ENCODE assay signal across 7 cellular contexts in the genomic region with DNA sequence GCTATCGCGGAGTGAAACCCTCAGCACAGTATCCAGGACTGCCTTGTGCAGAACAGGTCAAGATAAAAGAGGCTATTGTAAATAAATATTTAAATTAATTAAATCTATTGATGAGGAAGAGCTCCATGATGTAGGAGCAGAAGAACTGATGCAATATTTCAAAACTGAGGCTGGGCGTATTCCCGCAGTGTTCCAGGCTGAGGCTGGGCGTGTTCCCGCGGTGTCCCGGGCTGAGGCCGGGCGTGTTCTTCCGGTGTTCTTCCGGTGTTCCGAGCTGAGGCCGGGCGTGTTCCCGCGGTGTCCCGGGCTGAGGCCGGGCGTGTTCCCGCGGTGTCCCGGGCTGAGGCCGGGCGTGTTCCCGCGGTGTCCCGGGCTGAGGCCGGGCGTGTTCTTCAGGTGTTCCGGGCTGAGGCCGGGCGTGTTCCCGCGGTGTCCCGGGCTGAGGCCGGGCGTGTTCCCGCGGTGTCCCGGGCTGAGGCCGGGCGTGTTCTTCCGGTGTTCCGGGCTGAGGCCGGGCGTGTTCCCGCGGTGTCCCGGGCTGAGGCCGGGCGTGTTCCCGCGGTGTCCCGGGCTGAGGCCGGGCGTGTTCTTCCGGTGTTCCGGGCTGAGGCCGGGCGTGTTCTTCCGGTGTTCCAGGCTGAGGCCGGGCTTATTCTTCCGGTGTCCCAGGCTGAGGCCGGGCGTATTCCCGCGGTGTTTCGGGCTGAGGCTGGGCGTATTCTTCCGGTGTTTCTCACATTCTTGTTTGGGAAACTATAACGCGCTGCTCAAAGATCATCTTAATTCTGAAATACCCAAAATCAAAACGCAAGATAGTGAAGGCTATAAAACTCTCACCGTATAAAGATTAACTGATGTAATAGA.
DNase-seq lines count a peak whose midpoint lies in the region; ATAC-seq, FAIRE-seq and TF ChIP-seq lines count a peak whose summit lies in the region.
"Not testable (repeated sequence)": the region's sequence is repeated elsewhere in the genome, so short reads cannot be mapped to it uniquely, and the experiment has no call there.

No MANE protein-coding gene starts in this region.

- DNase-seq in NCI-H2227 (lab: John Stamatoyannopoulos, UW; ENCODE audit: unreplicated experiment), result peak; percentile 11
- not testable (repeated sequence) for DNase-seq in adipocyte (ENCODE audit: low read depth); coronary artery (ENCODE audit: low spot score); esophagus muscularis mucosa (ENCODE audit: extremely low spot score); keratinocyte (ENCODE audit: low read depth, low spot score); stimulated activated effector memory CD8-positive, alpha-beta T cell treated with anti-CD3 and anti-CD28 coated beads, Interleukin-12 subunit alpha, Interleukin-12 subunit beta, amount 100 ng/mL, for 72 hours (ENCODE audit: low spot score in 2 of 2)

- 63% methylated on average over 26 of the region's 75 CpGs for WGBS in esophagus muscularis mucosa

- not testable (repeated sequence) for TF ChIP-seq EP300 in esophagus muscularis mucosa (IDR thresholded peaks at IDR 0.05)

- H3K79me2 ChIP-seq in keratinocyte (ENCODE audit: control insufficient read depth, insufficient read depth, low read length), result not testable (repeated sequence)

- not testable (repeated sequence) for H3K4me1 Mint-ChIP-seq in T-helper 1 cell treated with Interleukin-12 subunit alpha and Interleukin-12 subunit beta and Interleukin-4 antibody, amounts not matched to agents 30 μg/mL and 1 μg/mL, for 36 hours (ENCODE audit: low read depth); stimulated activated effector memory CD8-positive, alpha-beta T cell treated with anti-CD3 and anti-CD28 coated beads, Interleukin-12 subunit alpha, Interleukin-12 subunit beta, amount 100 ng/mL, for 72 hours

- H2AFZ ChIP-seq in keratinocyte (ENCODE audit: control insufficient read depth, low read length), result peak overlapping the region; percentile 56

- intact Hi-C loops in esophagus muscularis mucosa (cut with DNase I), result not testable (repeated sequence)

- H3K36me3 ChIP-seq in adipocyte (ENCODE audit: control insufficient read depth, insufficient read depth, low read length, severe bottlenecking); esophagus muscularis mucosa; keratinocyte (ENCODE audit: control insufficient read depth in 2 of 2, extremely low read depth in 1 of 2, insufficient read depth in 2 of 2, low read length in 2 of 2): not testable (repeated sequence)

- dilution Hi-C loops in keratinocyte (cut with MboI; ENCODE audit: extremely low pct_ligation_motif_present, low sequenced_read_pairs), result not testable (repeated sequence)

- H3K4me3 ChIP-seq in adipocyte (ENCODE audit: low read length) (peak overlapping the region; percentile 58), coronary artery (peak overlapping the region; percentile 55), esophagus muscularis mucosa (peak overlapping the region in 3 of 4 donors; percentile 22 to 40 (median 31)), keratinocyte (ENCODE audit: control insufficient read depth in 2 of 3, extremely low read depth in 1 of 3, insufficient read depth in 2 of 3, low read depth in 1 of 3, low read length in 3 of 3) (peak overlapping the region in 1 of 3 experiments; percentile 12)

- not testable (repeated sequence) for ATAC-seq in stimulated activated effector memory CD8-positive, alpha-beta T cell treated with anti-CD3 and anti-CD28 coated beads, Interleukin-12 subunit alpha, Interleukin-12 subunit beta, amount 100 ng/mL, for 72 hours

- peak overlapping the region; percentile 18 for H3K4me3 Mint-ChIP-seq in T-helper 1 cell treated with Interleukin-12 subunit alpha and Interleukin-12 subunit beta and Interleukin-4 antibody, amounts not matched to agents 30 μg/mL and 1 μg/mL, for 36 hours
- peak overlapping the region; percentile 33 for H3K4me3 Mint-ChIP-seq in stimulated activated effector memory CD8-positive, alpha-beta T cell treated with anti-CD3 and anti-CD28 coated beads, Interleukin-12 subunit alpha, Interleukin-12 subunit beta, amount 100 ng/mL, for 72 hours

- H3K36me3 Mint-ChIP-seq in T-helper 1 cell treated with Interleukin-12 subunit alpha and Interleukin-12 subunit beta and Interleukin-4 antibody, amounts not matched to agents 30 μg/mL and 1 μg/mL, for 36 hours (ENCODE audit: low read depth); stimulated activated effector memory CD8-positive, alpha-beta T cell treated with anti-CD3 and anti-CD28 coated beads, Interleukin-12 subunit alpha, Interleukin-12 subunit beta, amount 100 ng/mL, for 72 hours: not testable (repeated sequence)

- not testable (repeated sequence) for H4K20me1 ChIP-seq in keratinocyte (ENCODE audit: control insufficient read depth, extremely low read depth, insufficient read depth, low read length)

- H3K27me3 ChIP-seq in adipocyte (replicated peaks; ENCODE audit: control insufficient read depth, insufficient read depth, low read length); esophagus muscularis mucosa; keratinocyte (ENCODE audit: control insufficient read depth, extremely low read depth, insufficient read depth, low read length): not testable (repeated sequence)

- H3K27ac ChIP-seq in coronary artery; keratinocyte (ENCODE audit: control insufficient read depth, insufficient read depth, low read length): not testable (repeated sequence)
- peak overlapping the region in 1 of 4 donors; percentile 39 for H3K27ac ChIP-seq in esophagus muscularis mucosa (replicated peaks in 1 of 4)

- not testable (repeated sequence) for H3K9me3 Mint-ChIP-seq in T-helper 1 cell treated with Interleukin-12 subunit alpha and Interleukin-12 subunit beta and Interleukin-4 antibody, amounts not matched to agents 30 μg/mL and 1 μg/mL, for 36 hours; stimulated activated effector memory CD8-positive, alpha-beta T cell treated with anti-CD3 and anti-CD28 coated beads, Interleukin-12 subunit alpha, Interleukin-12 subunit beta, amount 100 ng/mL, for 72 hours

- H3K27me3 Mint-ChIP-seq in T-helper 1 cell treated with Interleukin-12 subunit alpha and Interleukin-12 subunit beta and Interleukin-4 antibody, amounts not matched to agents 30 μg/mL and 1 μg/mL, for 36 hours (ENCODE audit: low read depth), result peaks cover 16% of the 10 kb centered on the region

- H3K4me1 ChIP-seq in adipocyte (ENCODE audit: control insufficient read depth, insufficient read depth, low read length); esophagus muscularis mucosa; keratinocyte (ENCODE audit: control insufficient read depth, extremely low read depth, insufficient read depth, low read length): not testable (repeated sequence)

- peak overlapping the region; percentile 3 for H3K4me2 ChIP-seq in keratinocyte (ENCODE audit: control insufficient read depth, extremely low read depth, insufficient read depth, low read depth, low read length)

- H3K9me1 ChIP-seq in keratinocyte (ENCODE audit: control insufficient read depth, extremely low read depth, insufficient read depth, low read length), result not testable (repeated sequence)

- TF ChIP-seq POLR2A in esophagus muscularis mucosa (IDR thresholded peaks at IDR 0.05; ENCODE audit: low read depth), result not testable (repeated sequence)

- FAIRE-seq in keratinocyte (lab: Jason Lieb, UNC), result not testable (repeated sequence)

- not testable (repeated sequence) for TF ChIP-seq CTCF in coronary artery (IDR thresholded peaks at IDR 0.05); esophagus muscularis mucosa (IDR thresholded peaks at IDR 0.05); keratinocyte (optimal IDR thresholded peaks at IDR 0.05 in 1 of 3, IDR thresholded peaks at IDR 0.05 in 1 of 3, conservative IDR thresholded peaks at IDR 0.05 in 1 of 3; ENCODE audit: extremely low read depth in 1 of 3, insufficient read depth in 2 of 3, low read length in 3 of 3)

- not testable (repeated sequence) for H3K27ac Mint-ChIP-seq in T-helper 1 cell treated with Interleukin-12 subunit alpha and Interleukin-12 subunit beta and Interleukin-4 antibody, amounts not matched to agents 30 μg/mL and 1 μg/mL, for 36 hours; stimulated activated effector memory CD8-positive, alpha-beta T cell treated with anti-CD3 and anti-CD28 coated beads, Interleukin-12 subunit alpha, Interleukin-12 subunit beta, amount 100 ng/mL, for 72 hours

- H3K9ac ChIP-seq in adipocyte (ENCODE audit: low read length); keratinocyte (ENCODE audit: control insufficient read depth, extremely low read depth, insufficient read depth, low read length): not testable (repeated sequence)

- H3K9me3 ChIP-seq in adipocyte (ENCODE audit: control insufficient read depth, low read length), result peaks cover 11% of the 10 kb centered on the region
- peaks cover 0 to 27% (median 5%) of the 10 kb centered on the region in 4 donors for H3K9me3 ChIP-seq in esophagus muscularis mucosa
- H3K9me3 ChIP-seq in keratinocyte (ENCODE audit: control insufficient read depth, low read depth, low read length), result not testable (repeated sequence)
